In the genomic region with DNA sequence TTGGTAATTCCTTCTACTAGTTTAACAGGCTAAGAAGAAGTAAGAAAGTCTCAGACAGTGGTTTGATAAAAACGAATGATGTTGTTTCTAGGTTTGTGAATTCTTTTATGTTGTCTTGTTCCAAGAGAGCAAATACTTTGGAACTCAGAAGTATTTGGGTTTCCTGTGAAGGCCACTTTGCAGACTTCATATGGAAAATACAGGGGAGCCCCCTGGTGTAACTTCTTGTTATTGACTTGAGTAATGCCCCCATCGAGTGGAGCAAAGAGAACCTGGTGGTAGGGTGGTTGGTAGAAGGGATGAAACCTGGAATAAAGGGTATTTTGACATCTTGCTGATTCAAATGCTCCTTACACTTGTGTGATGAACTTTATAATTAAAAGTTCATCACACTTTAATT, we compare ENCODE assay signal across 1 cellular context.
TF ChIP-seq lines count a peak whose summit lies in the region.

No MANE protein-coding gene starts in this region.

TF ChIP-seq in H1, 55 proteins besides CTCF, POLR2A, EP300 and RAD21 (continued from another document):
- TF ChIP-seq SAP30 (IDR thresholded peaks at IDR 0.05; ENCODE audit: insufficient read depth, insufficient replicate concordance, low read length) = no peak
- TF ChIP-seq ZNF274 (IDR thresholded peaks at IDR 0.05; ENCODE audit: borderline replicate concordance, extremely low read depth, low read length) = no peak
- TF ChIP-seq SP4 (IDR thresholded peaks at IDR 0.05; ENCODE audit: low read length) = no peak
- TF ChIP-seq YY1 (IDR thresholded peaks at IDR 0.05; ENCODE audit: low read depth, low read length) = no peak
- TF ChIP-seq POU5F1 (IDR thresholded peaks at IDR 0.05; ENCODE audit: low read depth, low read length) = no peak
- TF ChIP-seq, protein P1, sequence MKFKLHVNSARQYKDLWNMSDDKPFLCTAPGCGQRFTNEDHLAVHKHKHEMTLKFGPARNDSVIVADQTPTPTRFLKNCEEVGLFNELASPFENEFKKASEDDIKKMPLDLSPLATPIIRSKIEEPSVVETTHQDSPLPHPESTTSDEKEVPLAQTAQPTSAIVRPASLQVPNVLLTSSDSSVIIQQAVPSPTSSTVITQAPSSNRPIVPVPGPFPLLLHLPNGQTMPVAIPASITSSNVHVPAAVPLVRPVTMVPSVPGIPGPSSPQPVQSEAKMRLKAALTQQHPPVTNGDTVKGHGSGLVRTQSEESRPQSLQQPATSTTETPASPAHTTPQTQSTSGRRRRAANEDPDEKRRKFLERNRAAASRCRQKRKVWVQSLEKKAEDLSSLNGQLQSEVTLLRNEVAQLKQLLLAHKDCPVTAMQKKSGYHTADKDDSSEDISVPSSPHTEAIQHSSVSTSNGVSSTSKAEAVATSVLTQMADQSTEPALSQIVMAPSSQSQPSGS (IDR thresholded peaks at IDR 0.05; ENCODE audit: low read length) = no peak
- no peak for TF ChIP-seq POLR2AphosphoS5 (IDR thresholded peaks at IDR 0.05; ENCODE audit: low read depth, low read length)
- TF ChIP-seq NANOG (IDR thresholded peaks at IDR 0.05; ENCODE audit: insufficient read depth, low read depth, low read length, poor library complexity, severe bottlenecking) = no peak
- no peak for TF ChIP-seq TAF1 (IDR thresholded peaks at IDR 0.05; ENCODE audit: low read depth, low read length)
- no peak for TF ChIP-seq RNF2 (IDR thresholded peaks at IDR 0.05; ENCODE audit: borderline replicate concordance, low read depth, low read length, missing control alignments, poor library complexity, severe bottlenecking)
- no peak for TF ChIP-seq CBX5 (IDR thresholded peaks at IDR 0.05; ENCODE audit: low read depth, low read length)
- TF ChIP-seq TBP (IDR thresholded peaks at IDR 0.05; ENCODE audit: low read depth, low read length) = no peak
- TF ChIP-seq EZH2 (IDR thresholded peaks at IDR 0.05; ENCODE audit: low read depth, low read length, severe bottlenecking) = no peak
